ENCODE assay signal across 9 cellular contexts in the genomic region with DNA sequence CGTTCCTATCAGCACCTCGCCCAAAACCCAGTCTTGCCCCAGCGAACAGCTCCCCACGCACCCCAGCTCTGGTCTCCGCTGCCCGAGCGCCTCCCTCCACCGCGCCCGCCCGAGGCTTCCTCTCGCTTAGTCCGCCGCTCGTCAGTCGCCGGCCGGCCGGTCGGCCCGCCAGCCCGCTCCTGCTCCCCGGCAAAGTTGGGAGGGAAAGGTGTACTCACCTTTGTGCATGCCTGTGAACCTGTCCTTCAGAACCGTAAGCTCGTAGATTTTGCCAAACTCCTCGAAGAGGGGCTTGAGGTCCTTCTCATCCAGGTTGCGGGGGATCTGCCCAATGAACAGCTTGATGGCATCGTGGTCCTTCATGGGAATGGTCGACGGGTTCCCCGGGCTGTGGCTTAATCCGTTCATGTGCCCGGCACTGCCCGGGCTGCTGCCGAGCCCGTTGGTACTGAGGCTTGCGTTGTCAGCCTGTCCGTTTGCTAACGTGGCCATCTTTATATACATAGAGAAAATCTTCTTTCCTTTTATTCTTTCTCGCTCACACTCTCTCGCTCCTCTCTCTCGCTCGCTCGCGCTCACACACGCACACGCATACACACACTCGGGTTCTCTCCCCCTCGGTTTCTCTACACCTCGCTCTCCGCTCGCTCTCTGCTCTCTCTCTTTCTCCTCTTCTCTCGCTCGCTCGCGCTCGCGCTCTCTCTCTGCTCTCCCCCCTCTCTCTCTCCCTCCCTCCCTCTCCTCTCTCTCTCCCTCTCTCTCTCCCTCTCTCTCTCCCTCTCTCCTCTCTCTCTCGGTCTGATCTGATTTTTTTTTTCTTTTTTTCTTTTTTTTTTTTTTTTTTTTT. TPM values are rescaled to one million over a fixed set of nuclear protein-coding genes. Genes with fewer than 3 reads are reported as not detected.
A peak's percentile ranks its signal among the peaks of the same experiment; 100 is the strongest.
DNase-seq lines count a peak whose midpoint lies in the region; TF ChIP-seq lines count a peak whose summit lies in the region.
"Had no signal": no experiment of that assay in that cellular context is flagged by ENCODE, and none has a peak within 500 bp of the region (broad histone marks: within the 10 kb centered on the region; RNA-seq: fewer than 3 reads in every experiment).

A gene (minus strand): TSS at position 661 of the 847 bp plus-strand sequence.

- H3K27ac ChIP-seq in coronary artery (peak within 1 kb of the TSS in 1 of 2 donors; percentile 48), mesodermal cell (ENCODE audit: low read depth, low read length, severe bottlenecking) (no peak within 1 kb of the TSS), uterus (no peak within 1 kb of the TSS)
- H3K27ac ChIP-seq: SK-N-MC had no signal

- H3K27me3 ChIP-seq in uterus, result peaks cover 9 to 20% of the 10 kb centered on the region in 2 donors

- H3K9me3 ChIP-seq in mesodermal cell (ENCODE audit: control insufficient read depth, low read length), result no peaks in the 10 kb centered on the region
- no peaks in the 10 kb centered on the region for H3K9me3 ChIP-seq in uterus

- TF ChIP-seq POLR2A in uterus (IDR thresholded peaks at IDR 0.05), result no peak

- WGBS in mesodermal cell (ENCODE audit: insufficient coverage in 2 of 2), 2 experiments, result 0 to 1% methylated on average over 51 to 58 of the region's 59 CpGs

- no peak for TF ChIP-seq CTCF in GM13977 (IDR thresholded peaks at IDR 0.05; ENCODE audit: extremely low read depth, insufficient read depth, missing control alignments)
- TF ChIP-seq CTCF in coronary artery (IDR thresholded peaks at IDR 0.05), result no peak
- TF ChIP-seq CTCF in uterus (IDR thresholded peaks at IDR 0.05), result no peak

- H3K4me3 ChIP-seq in coronary artery (peak within 1 kb of the TSS; percentile 88), mesodermal cell (ENCODE audit: extremely low read depth, insufficient read depth, low read length, poor library complexity, severe bottlenecking) (peak within 1 kb of the TSS; percentile 56), uterus (peak within 1 kb of the TSS; percentile 22 to 27)
- H3K4me3 ChIP-seq: SK-N-MC had no signal

- DNase-seq in GM13977 (ENCODE audit: low spot score) (peak; percentile 50), NCI-H460 (ENCODE audit: extremely low read depth, low read depth) (peak; percentile 4), coronary artery (ENCODE audit: low spot score) (no peak), uterus (no peak), NAMALWA (ENCODE audit: low spot score) (no peak), OCI-M2 (lab: John Stamatoyannopoulos, UW; ENCODE audit: unreplicated experiment) (no peak)
- no peak for DNase-seq in effector CD8-positive, alpha-beta T cell (lab: John Stamatoyannopoulos, UW)

- H3K36me3 ChIP-seq in mesodermal cell (ENCODE audit: control insufficient read depth, insufficient read depth, low read length) (no peaks in the 10 kb centered on the region), uterus (no peaks in the 10 kb centered on the region)

- in situ Hi-C loops in GM13977 (cut with MboI; ENCODE audit: low pct_unique_long_range_greater_than_20kb, low sequenced_read_pairs, unreplicated experiment), result no loop called here

- H3K4me1 ChIP-seq in mesodermal cell (ENCODE audit: control insufficient read depth, insufficient read depth, low read length, poor library complexity, severe bottlenecking) (peaks cover 8% of the 10 kb centered on the region), uterus (peaks cover 0 to 17% of the 10 kb centered on the region in 2 donors)

- intact Hi-C loops in uterus (cut with DNase I; ENCODE audit: low total_unique reads), result no loop called here

RNA-seq across cellular contexts. Expression of the gene that starts here (rescaled TPM):
- 0.15 TPM in 1 of 2 replicates, not detected in the other for total RNA-seq in NCI-H460 (2014; rRNA removed; shearing (Covaris generic))
- not detected in 2 replicates for polyA plus RNA-seq in NCI-H460 (2014; cell fraction: nucleus; rRNA removed)
- polyA plus RNA-seq in mesodermal cell (2013, experiment 1 of 2), result 1.8 TPM
- 1.4 TPM for polyA plus RNA-seq in mesodermal cell (2013, experiment 2 of 2)
- 1 to 10 TPM in 1 of 4 donors, under 1 TPM in 1, not detected in 2; 0.18 to 1.7 TPM for total RNA-seq in uterus

Comparison
In these comparisons a context has a peak if more than half of its experiments do, and no peak if none do; other contexts are left out.
1. Peak in DNase-seq in NCI-H460; RNA of the gene not detected or under 1 TPM.
2. H3K4me3 ChIP-seq: peak in every context shown above with its lines; median percentile 88 in coronary artery; 56 in mesodermal cell; 24 in uterus.